ENCODE assay signal across 21 cellular contexts in genomic region chr4:37139987-37140386, GRCh38.
"Had no signal": no experiment of that assay in that cellular context is flagged by ENCODE, and none has a peak within 500 bp of the region (broad histone marks: within the 10 kb centered on the region; RNA-seq: fewer than 3 reads in every experiment).

No MANE protein-coding gene starts in this region.

- H3K27me3 Mint-ChIP-seq: memory B cell; stimulated activated naive CD8-positive, alpha-beta T cell treated with anti-CD3 and anti-CD28 coated beads, Interleukin-15, amount 100 ng/mL, for 72 hours had no signal

- H3K27ac Mint-ChIP-seq: memory B cell; naive thymus-derived CD4-positive, alpha-beta T cell; nephron; neural progenitor cell; stimulated activated naive CD8-positive, alpha-beta T cell treated with anti-CD3 and anti-CD28 coated beads, Interleukin-15, amount 100 ng/mL, for 72 hours had no signal

- H3K9me3 Mint-ChIP-seq: nephron; neural progenitor cell; stimulated activated naive CD8-positive, alpha-beta T cell treated with anti-CD3 and anti-CD28 coated beads, Interleukin-15, amount 100 ng/mL, for 72 hours had no signal

- H3K4me2 ChIP-seq: neural progenitor cell had no signal

- DNase-seq: dorsolateral prefrontal cortex; effector CD4-positive, alpha-beta T cell; foreskin fibroblast; gastrocnemius medialis; head of caudate nucleus; kidney; midbrain; naive thymus-derived CD4-positive, alpha-beta T cell; psoas muscle; right cardiac atrium; sigmoid colon; stimulated activated naive CD4-positive, alpha-beta T cell; stimulated activated naive CD8-positive, alpha-beta T cell treated with anti-CD3 and anti-CD28 coated beads, Interleukin-15, amount 100 ng/mL, for 72 hours; transverse colon had no signal

- H3K36me3 ChIP-seq: gastrocnemius medialis, neural progenitor cell, sigmoid colon, suprapubic skin, transverse colon, vagina had no signal

- H3K4me1 ChIP-seq: gastrocnemius medialis, neural progenitor cell, psoas muscle, sigmoid colon, suprapubic skin, transverse colon, vagina had no signal

- H3K27me3 ChIP-seq: dorsolateral prefrontal cortex, gastrocnemius medialis, neural progenitor cell, sigmoid colon, suprapubic skin, transverse colon, vagina had no signal

- H3K9me3 ChIP-seq: gastrocnemius medialis, psoas muscle, sigmoid colon, suprapubic skin, transverse colon, vagina had no signal

- H3K9ac ChIP-seq: neural progenitor cell had no signal

- H3K4me3 Mint-ChIP-seq: memory B cell; naive thymus-derived CD4-positive, alpha-beta T cell; nephron; neural progenitor cell; stimulated activated naive CD8-positive, alpha-beta T cell treated with anti-CD3 and anti-CD28 coated beads, Interleukin-15, amount 100 ng/mL, for 72 hours had no signal

- H3K4me3 ChIP-seq: dorsolateral prefrontal cortex, gastrocnemius medialis, lung, neural progenitor cell, psoas muscle, sigmoid colon, suprapubic skin, transverse colon, vagina had no signal

- H3K4me1 Mint-ChIP-seq: memory B cell; naive thymus-derived CD4-positive, alpha-beta T cell; nephron; neural progenitor cell; stimulated activated naive CD8-positive, alpha-beta T cell treated with anti-CD3 and anti-CD28 coated beads, Interleukin-15, amount 100 ng/mL, for 72 hours had no signal

- H3K27ac ChIP-seq: dorsolateral prefrontal cortex, epithelial cell of prostate, gastrocnemius medialis, neural progenitor cell, psoas muscle, sigmoid colon, suprapubic skin, transverse colon, vagina had no signal

- H3K36me3 Mint-ChIP-seq: memory B cell; naive thymus-derived CD4-positive, alpha-beta T cell; neural progenitor cell had no signal
